ENCODE assay signal across 8 cellular contexts in genomic region chr19:10766681-10767201, GRCh38. TPM values are rescaled to one million over a fixed set of nuclear protein-coding genes. Genes with fewer than 3 reads are reported as not detected.
DNase-seq lines count a peak whose midpoint lies in the region; ATAC-seq and TF ChIP-seq lines count a peak whose summit lies in the region.

No MANE protein-coding gene starts in this region.

- H3K27ac ChIP-seq in neutrophil: peak overlapping the region; percentile 64

- peaks cover 39 to 51% of the 10 kb centered on the region in 2 experiments for H3K4me1 ChIP-seq in neutrophil (ENCODE audit: control insufficient read depth in 1 of 2, insufficient read depth in 1 of 2, low read depth in 1 of 2, low read length in 1 of 2)

- no peaks in the 10 kb centered on the region for H3K27me3 ChIP-seq in neutrophil

- H3K36me3 ChIP-seq in neutrophil: peaks cover 32% of the 10 kb centered on the region

- ATAC-seq in esophagus mucosa (peak; percentile 5), GM21515 (IDR thresholded peaks at IDR 0.05; ENCODE audit: unreplicated experiment) (no peak)

- H3K9me3 ChIP-seq in neutrophil: no peaks in the 10 kb centered on the region

- H3K4me3 ChIP-seq in neutrophil (ENCODE audit: low read depth in 1 of 2, low read length in 1 of 2): no peak overlapping the region

- no peak for TF ChIP-seq CTCF in neutrophil (IDR thresholded peaks at IDR 0.05)

- DNase-seq in C1 segment of cervical spinal cord (lab: John Stamatoyannopoulos, UW): peak in 10 of 14 donors; percentile 15 to 73 (median 56)
- DNase-seq in NCI-H2171 treated with DMSO at 0.1 percent for 48 hours (lab: John Stamatoyannopoulos, UW): peak; percentile 73
- DNase-seq in HuH-7.5 (ENCODE audit: low spot score): no peak
- DNase-seq in H4 (ENCODE audit: low spot score): no peak
- DNase-seq in GDM1 (lab: John Stamatoyannopoulos, UW): no peak

RNA-seq across cellular contexts. Expression of gene DNM2, which starts 48.9 kb away (rescaled TPM):
- 79.8 TPM for total RNA-seq in esophagus mucosa
- total RNA-seq in H4 (2014; rRNA removed; shearing (Covaris generic)): 24.3 and 31.0 TPM in 2 replicates

Comparison
In these comparisons a context has a peak if more than half of its experiments do, and no peak if none do; other contexts are left out.
1. DNase-seq: peak in C1 segment of cervical spinal cord (10 of 14) and NCI-H2171 treated with DMSO at 0.1 percent for 48 hours (single experiment); none in HuH-7.5 (single experiment), H4 (single experiment) and GDM1 (single experiment).